23 cellular contexts compared by ENCODE assay signal in the genomic region with DNA sequence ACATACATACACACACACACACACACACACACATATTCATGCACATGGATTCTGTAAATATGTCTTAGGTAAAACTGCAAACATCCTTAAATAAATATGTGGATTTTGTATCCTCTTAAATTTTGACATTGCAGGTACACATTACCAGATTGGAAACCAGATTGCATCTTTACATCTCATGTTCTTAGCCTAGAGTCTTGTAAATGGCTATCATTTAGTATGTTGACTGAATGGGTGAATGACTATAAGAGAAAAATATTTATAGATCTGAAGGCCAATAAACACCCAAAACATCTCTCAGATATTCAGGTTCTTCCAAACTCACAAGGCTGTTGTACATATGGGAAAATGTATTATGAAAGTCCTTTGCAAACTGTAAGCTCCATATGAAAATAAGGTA.
"Had no signal": no experiment of that assay in that cellular context is flagged by ENCODE, and none has a peak within 500 bp of the region (broad histone marks: within the 10 kb centered on the region; RNA-seq: fewer than 3 reads in every experiment).

No MANE protein-coding gene starts in this region.

- H3K27me3 ChIP-seq: dorsolateral prefrontal cortex, esophagus muscularis mucosa, gastrocnemius medialis, heart right ventricle, right atrium auricular region, sigmoid colon, thyroid gland, upper lobe of right lung had no signal

- H3K9me3 ChIP-seq: esophagus muscularis mucosa, gastrocnemius medialis, heart right ventricle, left ventricle myocardium inferior, lower lobe of right lung, right atrium auricular region, sigmoid colon, thyroid gland, upper lobe of right lung had no signal

- ATAC-seq: gastrocnemius medialis, heart right ventricle, left cardiac atrium, lower lobe of right lung, upper lobe of right lung had no signal

- H3K4me1 Mint-ChIP-seq: central memory CD8-positive, alpha-beta T cell; immature natural killer cell; naive B cell had no signal

- H3K4me3 ChIP-seq: dorsolateral prefrontal cortex, esophagus muscularis mucosa, gastrocnemius medialis, heart right ventricle, left ventricle myocardium inferior, lower lobe of right lung, right atrium auricular region, sigmoid colon, skin epidermis, thyroid gland, upper lobe of right lung had no signal

- H3K9me3 Mint-ChIP-seq: central memory CD8-positive, alpha-beta T cell; naive B cell; nephron progenitor cell had no signal

- H3K4me1 ChIP-seq: upper lobe of right lung had no signal

- H3K27ac Mint-ChIP-seq: immature natural killer cell, naive B cell, nephron progenitor cell had no signal

- H3K4me3 Mint-ChIP-seq: central memory CD8-positive, alpha-beta T cell; immature natural killer cell; naive B cell; nephron progenitor cell had no signal

- H3K36me3 ChIP-seq: esophagus muscularis mucosa, gastrocnemius medialis, lower lobe of right lung, right atrium auricular region, sigmoid colon, thyroid gland, upper lobe of right lung had no signal

- H3K36me3 Mint-ChIP-seq: immature natural killer cell, naive B cell had no signal

- DNase-seq: cortex of kidney; dorsolateral prefrontal cortex; effector memory CD4-positive, alpha-beta T cell; gastrocnemius medialis; heart right ventricle; immature natural killer cell; left cardiac atrium; left ventricle myocardium inferior; lower lobe of right lung; naive B cell; nephron progenitor cell; posterior cingulate gyrus; sigmoid colon; stimulated activated CD4-positive, alpha-beta T cell treated with anti-CD3 and anti-CD28 coated beads, Interleukin-12 subunit alpha, Interleukin-12 subunit beta, amount 100 ng/mL, for 4 hours; stimulated activated CD4-positive, alpha-beta T cell treated with anti-CD3 and anti-CD28 coated beads, Interleukin-2, amount 100 ng/mL, for 48 hours; stimulated activated naive CD4-positive, alpha-beta T cell treated with Interleukin-2 at 50 U/mL for 16 hours; thyroid gland; upper lobe of right lung had no signal

- H3K27ac ChIP-seq: epithelial cell of prostate, gastrocnemius medialis, lower lobe of right lung, skin epidermis, upper lobe of right lung had no signal
